13 cellular contexts compared by ENCODE assay signal in the genomic region with DNA sequence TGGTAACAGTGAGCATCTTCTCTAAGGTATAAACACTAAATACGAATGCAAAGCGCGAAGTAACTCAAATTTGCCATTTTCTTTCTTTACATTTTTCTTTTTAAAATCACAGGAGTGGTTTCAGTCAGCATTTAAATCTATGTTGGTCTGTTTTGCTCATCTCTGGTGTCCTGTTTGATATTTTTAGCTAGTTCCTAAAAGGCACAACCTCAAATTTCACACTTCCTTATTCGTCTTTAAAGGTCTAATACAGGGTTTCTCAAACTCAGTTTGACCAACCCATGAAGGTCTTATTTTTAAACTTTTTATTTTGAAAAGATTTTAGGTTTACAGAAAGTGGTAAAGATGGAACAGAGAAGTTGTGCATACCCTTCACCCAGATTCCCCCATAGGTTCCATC.
"Had no signal": no experiment of that assay in that cellular context is flagged by ENCODE, and none has a peak within 500 bp of the region (broad histone marks: within the 10 kb centered on the region; RNA-seq: fewer than 3 reads in every experiment).

No MANE protein-coding gene starts in this region.

- H3K4me1 ChIP-seq: esophagus muscularis mucosa had no signal

- ATAC-seq: lower lobe of right lung; naive thymus-derived CD4-positive, alpha-beta T cell had no signal

- H3K4me3 ChIP-seq: esophagus muscularis mucosa, lower lobe of right lung, right atrium auricular region, smooth muscle cell, tibial artery had no signal

- H3K36me3 ChIP-seq: esophagus muscularis mucosa, lower lobe of right lung, right atrium auricular region, tibial artery had no signal

- DNase-seq: activated CD4-positive, alpha-beta memory T cell treated with anti-CD3 and anti-CD28 coated beads for 36 hours; activated naive CD4-positive, alpha-beta T cell treated with anti-CD3 and anti-CD28 coated beads for 36 hours; dorsolateral prefrontal cortex; hypothalamus; lower lobe of right lung; naive thymus-derived CD4-positive, alpha-beta T cell; posterior cingulate gyrus; T1000; tibial artery had no signal

- H3K27me3 ChIP-seq: dorsolateral prefrontal cortex, esophagus muscularis mucosa, right atrium auricular region, tibial artery had no signal

- H3K9me3 ChIP-seq: esophagus muscularis mucosa, lower lobe of right lung, right atrium auricular region, tibial artery had no signal

- H3K4me2 ChIP-seq: smooth muscle cell had no signal

- H3K27ac ChIP-seq: dorsolateral prefrontal cortex, esophagus muscularis mucosa, lower lobe of right lung, right atrium auricular region, tibial artery, VCaP had no signal
